In genomic region chr3:12773724-12774105, GRCh38 we compare ENCODE assay signal across 17 cellular contexts. TPM values are rescaled to one million over a fixed set of nuclear protein-coding genes. Genes with fewer than 3 reads are reported as not detected.
DNase-seq lines count a peak whose midpoint lies in the region; ATAC-seq, FAIRE-seq and TF ChIP-seq lines count a peak whose summit lies in the region.
"Had no signal": no experiment of that assay in that cellular context is flagged by ENCODE, and none has a peak within 500 bp of the region (broad histone marks: within the 10 kb centered on the region; RNA-seq: fewer than 3 reads in every experiment).

No MANE protein-coding gene starts in this region.

- CTCF ChIA-PET in IMR-90 (lab: Yijun Ruan, JAX), result no interaction called here

- peaks cover 2% of the 10 kb centered on the region; the same call in 1 of the 2 replicates for H3K9me3 ChIP-seq in IMR-90 (ENCODE audit: control insufficient read depth, insufficient read depth, low read length)

- H3K27ac ChIP-seq in IMR-90 (ENCODE audit: insufficient read depth, low read length), result no peak overlapping the region

- dilution Hi-C loops in IMR-90 (cut with HindIII; ENCODE audit: low sequenced_read_pairs, unreplicated experiment), result no loop called here

- H2AFZ ChIP-seq in IMR-90 (replicated peaks; ENCODE audit: low read length, poor library complexity), result no peak overlapping the region

- POLR2A ChIA-PET in IMR-90 (lab: Charles Lee; ENCODE audit: unreplicated experiment), result no interaction called here

- no peak overlapping the region for H3K4me3 ChIP-seq in AG10803 (ENCODE audit: low read length)
- H3K4me3 ChIP-seq in IMR-90 (ENCODE audit: insufficient read depth, low read depth, low read length), result no peak overlapping the region

- H3K79me1 ChIP-seq in IMR-90 (ENCODE audit: low read depth in 1 of 2, low read length in 2 of 2), result no peaks in the 10 kb centered on the region

- no peak overlapping the region for H2BK20ac ChIP-seq in IMR-90 (ENCODE audit: low read depth, low read length)

- peak; percentile 21; the same call in 1 of the 2 replicates for ATAC-seq in IMR-90 (ENCODE audit: low read depth)
- ATAC-seq in GM18870 (IDR thresholded peaks at IDR 0.05; ENCODE audit: unreplicated experiment), result no peak
- ATAC-seq: HCT116 had no signal

- no peak for FAIRE-seq in GM12891 (lab: Jason Lieb, UNC)
- FAIRE-seq: G401.6, GM12892, H54 had no signal

- in situ Hi-C loops in IMR-90 (cut with MboI; ENCODE audit: low sequenced_read_pairs), result no loop called here

- WGBS in IMR-90 (ENCODE audit: extremely low coverage in 2 of 2, insufficient read length in 1 of 2), 2 experiments, result no CpG with 5 or more reads among the region's 1 CpG

- no peaks in the 10 kb centered on the region for H3K4me1 ChIP-seq in IMR-90 (ENCODE audit: control insufficient read depth, insufficient read depth, low read length)

- peak; percentile 31 to 55 for DNase-seq in NCI-H524 (lab: John Stamatoyannopoulos, UW)
- DNase-seq in NCI-H524 treated with DMSO at 0.1 percent for 48 hours (lab: John Stamatoyannopoulos, UW), result no peak
- DNase-seq in AG10803 (ENCODE audit: low read depth), result peak; percentile 20
- no peak for DNase-seq in IMR-90
- peak; percentile 9 for DNase-seq in mesenteric fat pad (ENCODE audit: low spot score)
- no peak for DNase-seq in GM12891 (ENCODE audit: insufficient read length, low spot score)
- DNase-seq: 8988T; C1 segment of cervical spinal cord; CD4-positive, alpha-beta T cell; DMS79; EL had no signal

- no peak overlapping the region for H3K23ac ChIP-seq in IMR-90 (ENCODE audit: low read depth, low read length)

- H3K56ac ChIP-seq in IMR-90 (ENCODE audit: extremely low read depth, insufficient read depth, low read length), result no peak overlapping the region

- H3K4me2 ChIP-seq in IMR-90 (ENCODE audit: low read depth, low read length), result no peak overlapping the region

- no peak overlapping the region for H4K91ac ChIP-seq in IMR-90 (ENCODE audit: insufficient read depth, low read depth, low read length)

- no peak overlapping the region for H2BK5ac ChIP-seq in IMR-90 (ENCODE audit: low read depth, low read length, poor library complexity, severe bottlenecking)

- no peak overlapping the region for H2BK15ac ChIP-seq in IMR-90 (ENCODE audit: low read depth, low read length)

- no peak overlapping the region for H3K9ac ChIP-seq in IMR-90 (ENCODE audit: low read depth, low read length)

- TF ChIP-seq RAD21 in IMR-90 (IDR thresholded peaks at IDR 0.05; ENCODE audit: low read length), result no peak

- H3K4ac ChIP-seq in IMR-90 (ENCODE audit: low read depth, low read length), result no peak overlapping the region

- H3K27me3 ChIP-seq in IMR-90 (ENCODE audit: control insufficient read depth, insufficient read depth, low read length), result peaks cover 10% of the 10 kb centered on the region

- H3K18ac ChIP-seq in IMR-90 (ENCODE audit: low read depth, low read length), result no peak overlapping the region

- no peak for TF ChIP-seq CTCF in AG10803 (conservative IDR thresholded peaks at IDR 0.05; ENCODE audit: low read length)
- no peak for TF ChIP-seq CTCF in IMR-90 (conservative IDR thresholded peaks at IDR 0.05; ENCODE audit: low read depth, low read length)

- H4K8ac ChIP-seq in IMR-90 (ENCODE audit: low read depth in 2 of 2, low read length in 2 of 2), result no peak overlapping the region

- no peak overlapping the region for H3K14ac ChIP-seq in IMR-90 (replicated peaks; ENCODE audit: low read depth, low read length)

- no TSS peak for BruUV-seq in IMR-90 (replicated peaks; lab: Mats Ljungman, UMichigan)

- no peak overlapping the region for H2AK5ac ChIP-seq in IMR-90 (ENCODE audit: low read depth, low read length)

- H4K20me1 ChIP-seq in IMR-90 (ENCODE audit: insufficient read depth, low read length), result no peaks in the 10 kb centered on the region

- H2BK120ac ChIP-seq in IMR-90 (ENCODE audit: low read depth, low read length), result no peak overlapping the region

- no peak overlapping the region for H4K5ac ChIP-seq in IMR-90 (ENCODE audit: low read depth, low read length)

- intact Hi-C loops in IMR-90 (cut with micrococcal nuclease), result no loop called here

- H3K36me3 ChIP-seq in IMR-90 (ENCODE audit: control insufficient read depth, insufficient read depth, low read length), result no peaks in the 10 kb centered on the region

- H3K9me1 ChIP-seq in IMR-90 (ENCODE audit: insufficient read depth, low read length), result no peaks in the 10 kb centered on the region

- H2AK9ac ChIP-seq in IMR-90 (replicated peaks; ENCODE audit: low read depth, low read length, poor library complexity), result no peak overlapping the region

- no peak for TF ChIP-seq POLR2A in IMR-90 (IDR thresholded peaks at IDR 0.05; ENCODE audit: low read depth, low read length)
- no peak for TF ChIP-seq POLR2A in GM12891 (IDR thresholded peaks at IDR 0.05; ENCODE audit: low read depth, low read length)

TF ChIP-seq in IMR-90, 13 proteins besides CTCF, POLR2A, EP300 and RAD21 (continues in another document):
- no peak for TF ChIP-seq FOS (IDR thresholded peaks at IDR 0.05; ENCODE audit: low read depth, low read length)
- TF ChIP-seq MXI1 (IDR thresholded peaks at IDR 0.05; ENCODE audit: borderline replicate concordance, low read depth, low read length), result no peak
- TF ChIP-seq CHD1 (IDR thresholded peaks at IDR 0.05; ENCODE audit: low read depth, low read length), result no peak
- no peak for TF ChIP-seq USF2 (IDR thresholded peaks at IDR 0.05; ENCODE audit: low read depth, low read length)
- no peak for TF ChIP-seq NFE2L2 (IDR thresholded peaks at IDR 0.05; ENCODE audit: low read depth, low read length)
- no peak for TF ChIP-seq MAZ (IDR thresholded peaks at IDR 0.05; ENCODE audit: borderline replicate concordance, low read depth, low read length)
- TF ChIP-seq RCOR1 (IDR thresholded peaks at IDR 0.05; ENCODE audit: insufficient replicate concordance, low read length), result no peak
- no peak for TF ChIP-seq MAFK (IDR thresholded peaks at IDR 0.05; ENCODE audit: low read depth, low read length)
- TF ChIP-seq BHLHE40 (IDR thresholded peaks at IDR 0.05; ENCODE audit: low read depth, low read length), result no peak
- no peak for TF ChIP-seq RFX5 (IDR thresholded peaks at IDR 0.05; ENCODE audit: low read depth, low read length)

TF ChIP-seq in GM12891, 5 proteins besides CTCF, POLR2A, EP300 and RAD21:
- TF ChIP-seq TAF1 (IDR thresholded peaks at IDR 0.05; ENCODE audit: low read depth, low read length), result no peak
- TF ChIP-seq PAX5 (IDR thresholded peaks at IDR 0.05; ENCODE audit: insufficient read depth, low read length, severe bottlenecking), result no peak
- TF ChIP-seq POLR2AphosphoS5 (IDR thresholded peaks at IDR 0.05; ENCODE audit: low read depth, low read length), result no peak
- no peak for TF ChIP-seq SPI1 (IDR thresholded peaks at IDR 0.05; ENCODE audit: low read depth, low read length)
- no peak for TF ChIP-seq POU2F2 (IDR thresholded peaks at IDR 0.05; ENCODE audit: low read depth, low read length)

RNA-seq across cellular contexts. Expression of gene TMEM40, which starts 14.7 kb away (rescaled TPM):
- total RNA-seq in IMR-90 (2012; rRNA removed) (not detected in 2 replicates), mesenteric fat pad (not detected)
- 0.27 and 0.29 TPM in 2 replicates for polyA plus RNA-seq in IMR-90 (2012; rRNA removed)
- polyA plus RNA-seq in IMR-90 (2012; cell fraction: cytosol; rRNA removed), result 0.14 and 0.24 TPM in 2 replicates
- 0.13 and 0.24 TPM in 2 replicates for polyA plus RNA-seq in IMR-90 (2012; cell fraction: nucleus; rRNA removed; ENCODE audit: low replicate concordance)
- 0.41 TPM for polyA plus RNA-seq in GM12891 (2012; ENCODE audit: low read depth, missing spikeins)
- total RNA-seq: B cell; CD4-positive, alpha-beta T cell had no signal

RNA-seq across cellular contexts. Expression of gene CAND2, which starts 22.8 kb away (rescaled TPM):
- total RNA-seq in IMR-90 (2012; rRNA removed) (2.5 and 2.9 TPM in 2 replicates), mesenteric fat pad (1.7 TPM)
- 4.9 and 5.7 TPM in 2 replicates for polyA plus RNA-seq in IMR-90 (2012; rRNA removed)
- 4.3 and 7.4 TPM in 2 replicates for polyA plus RNA-seq in IMR-90 (2012; cell fraction: cytosol; rRNA removed)
- 11.5 and 21.5 TPM in 2 replicates for polyA plus RNA-seq in IMR-90 (2012; cell fraction: nucleus; rRNA removed; ENCODE audit: low replicate concordance)
- polyA plus RNA-seq in GM12891 (2012; ENCODE audit: low read depth, missing spikeins), result 0.27 TPM

Comparison
In these comparisons a context has a peak if more than half of its experiments do, and no peak if none do; other contexts are left out.
1. DNase-seq: peak in NCI-H524 (2 of 2), AG10803 (single experiment) and mesenteric fat pad (single experiment); none in NCI-H524 treated with DMSO at 0.1 percent for 48 hours (single experiment), IMR-90 (single experiment) and GM12891 (single experiment).